Comparison of ENCODE assay signal across 11 cellular contexts in the genomic region with DNA sequence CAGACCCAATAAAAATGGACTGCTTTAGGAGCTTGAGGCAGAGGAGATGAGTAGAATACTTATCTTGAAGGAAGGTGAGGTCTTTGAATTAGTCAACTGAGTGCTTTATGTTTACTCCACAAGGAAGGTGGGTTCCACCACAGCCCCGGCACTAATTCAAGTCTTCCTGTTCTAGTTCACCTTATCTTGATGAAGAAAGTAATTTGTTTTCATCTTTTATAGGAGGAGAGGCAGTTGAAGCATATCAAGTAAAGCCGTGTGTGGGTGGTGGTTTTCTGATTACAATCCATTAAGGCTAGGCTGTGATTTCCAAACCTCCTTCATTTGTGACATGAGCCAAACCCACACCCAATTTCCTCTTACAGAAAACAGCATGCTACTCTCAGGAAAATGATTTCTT. TPM values are rescaled to one million over a fixed set of nuclear protein-coding genes. Genes with fewer than 3 reads are reported as not detected.
A peak's percentile ranks its signal among the peaks of the same experiment; 100 is the strongest.
DNase-seq lines count a peak whose midpoint lies in the region; ATAC-seq and TF ChIP-seq lines count a peak whose summit lies in the region.
"Had no signal": no experiment of that assay in that cellular context is flagged by ENCODE, and none has a peak within 500 bp of the region (broad histone marks: within the 10 kb centered on the region; RNA-seq: fewer than 3 reads in every experiment).

No MANE protein-coding gene starts in this region.

- no peak overlapping the region for H3K4me3 Mint-ChIP-seq in WTC11

- H3K27ac Mint-ChIP-seq in WTC11 = no peak overlapping the region

- no peaks in the 10 kb centered on the region for H3K9me3 Mint-ChIP-seq in WTC11

- CTCF ChIA-PET in WTC11 (lab: Charles Lee) = no interaction called here

- no peak for ATAC-seq in WTC11
- no peak for ATAC-seq in GM18873 (IDR thresholded peaks at IDR 0.05; ENCODE audit: low FRiP score, unreplicated experiment)
- no peak for ATAC-seq in GM18909 (IDR thresholded peaks at IDR 0.05; ENCODE audit: poor library complexity, unreplicated experiment)

- H3K36me3 ChIP-seq in mesodermal cell (ENCODE audit: control insufficient read depth, insufficient read depth, low read length) = peaks cover 3% of the 10 kb centered on the region

- POLR2A ChIA-PET in WTC11 (lab: Charles Lee) = no interaction called here

- no CpG with 5 or more reads among the region's 2 CpGs for WGBS in mesodermal cell (ENCODE audit: insufficient coverage in 2 of 2), 2 experiments

- H3K4me1 ChIP-seq in mesodermal cell (ENCODE audit: control insufficient read depth, insufficient read depth, low read length, poor library complexity, severe bottlenecking) = peaks cover 14% of the 10 kb centered on the region

- no peaks in the 10 kb centered on the region for H3K27me3 Mint-ChIP-seq in WTC11 (ENCODE audit: low read depth)

- TF ChIP-seq CTCF in WTC11 (IDR thresholded peaks at IDR 0.05) = no peak

- H3K36me3 Mint-ChIP-seq in WTC11 = no peaks in the 10 kb centered on the region

- no peaks in the 10 kb centered on the region for H3K9me3 ChIP-seq in mesodermal cell (ENCODE audit: control insufficient read depth, low read length)
- H3K9me3 ChIP-seq: BLaER1 treated with 17β-estradiol and CSF1 and Interleukin-3, amounts not matched to agents 10 nM and 100 nM had no signal

- H3K4me1 Mint-ChIP-seq in WTC11 = peaks cover 17% of the 10 kb centered on the region

- DNase-seq in stimulated activated CD4-positive, alpha-beta T cell treated with anti-CD3 and anti-CD28 coated beads, Interleukin-2, amount 100 ng/mL, for 24 hours = peak; percentile 37 to 46
- no peak for DNase-seq in stimulated activated CD4-positive, alpha-beta T cell treated with anti-CD3 and anti-CD28 coated beads, Interleukin-4, amount 100 ng/mL, for 1 hour
- DNase-seq in activated effector memory CD4-positive, alpha-beta T cell treated with anti-CD3 and anti-CD28 coated beads, Interleukin-2, amount 50 U/mL, for 16 hours = peak; percentile 81
- no peak for DNase-seq in SHP77 (lab: John Stamatoyannopoulos, UW)
- no peak for DNase-seq in WTC11 (ENCODE audit: low spot score)

- no peak overlapping the region for H3K4me3 ChIP-seq in mesodermal cell (ENCODE audit: extremely low read depth, insufficient read depth, low read length, poor library complexity, severe bottlenecking)
- H3K4me3 ChIP-seq: BLaER1 treated with 17β-estradiol and CSF1 and Interleukin-3, amounts not matched to agents 10 nM and 100 nM had no signal

- peak overlapping the region; percentile 41 for H3K27ac ChIP-seq in mesodermal cell (ENCODE audit: low read depth, low read length, severe bottlenecking)
- H3K27ac ChIP-seq: BLaER1 treated with 17β-estradiol and CSF1 and Interleukin-3, amounts not matched to agents 10 nM and 100 nM had no signal

TF ChIP-seq in WTC11, 78 proteins besides CTCF, POLR2A, EP300 and RAD21:
- TF ChIP-seq, protein P1, sequence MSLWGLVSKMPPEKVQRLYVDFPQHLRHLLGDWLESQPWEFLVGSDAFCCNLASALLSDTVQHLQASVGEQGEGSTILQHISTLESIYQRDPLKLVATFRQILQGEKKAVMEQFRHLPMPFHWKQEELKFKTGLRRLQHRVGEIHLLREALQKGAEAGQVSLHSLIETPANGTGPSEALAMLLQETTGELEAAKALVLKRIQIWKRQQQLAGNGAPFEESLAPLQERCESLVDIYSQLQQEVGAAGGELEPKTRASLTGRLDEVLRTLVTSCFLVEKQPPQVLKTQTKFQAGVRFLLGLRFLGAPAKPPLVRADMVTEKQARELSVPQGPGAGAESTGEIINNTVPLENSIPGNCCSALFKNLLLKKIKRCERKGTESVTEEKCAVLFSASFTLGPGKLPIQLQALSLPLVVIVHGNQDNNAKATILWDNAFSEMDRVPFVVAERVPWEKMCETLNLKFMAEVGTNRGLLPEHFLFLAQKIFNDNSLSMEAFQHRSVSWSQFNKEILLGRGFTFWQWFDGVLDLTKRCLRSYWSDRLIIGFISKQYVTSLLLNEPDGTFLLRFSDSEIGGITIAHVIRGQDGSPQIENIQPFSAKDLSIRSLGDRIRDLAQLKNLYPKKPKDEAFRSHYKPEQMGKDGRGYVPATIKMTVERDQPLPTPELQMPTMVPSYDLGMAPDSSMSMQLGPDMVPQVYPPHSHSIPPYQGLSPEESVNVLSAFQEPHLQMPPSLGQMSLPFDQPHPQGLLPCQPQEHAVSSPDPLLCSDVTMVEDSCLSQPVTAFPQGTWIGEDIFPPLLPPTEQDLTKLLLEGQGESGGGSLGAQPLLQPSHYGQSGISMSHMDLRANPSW (CRISPR knock-in tag; conservative IDR thresholded peaks at IDR 0.05; ENCODE audit: low read depth) = no peak
- TF ChIP-seq ZNF396 (CRISPR knock-in tag; IDR thresholded peaks at IDR 0.05; ENCODE audit: borderline replicate concordance) = no peak
TF ChIP-seq in WTC11: peak in this region for 0.

RNA-seq across cellular contexts. Expression of a gene that starts 35.6 kb away (rescaled TPM):
- not detected for polyA plus RNA-seq in mesodermal cell (2013, experiment 1 of 2)
- not detected for polyA plus RNA-seq in mesodermal cell (2013, experiment 2 of 2)
- total RNA-seq in WTC11 (2021) = not detected in 3 replicates
- total RNA-seq: frontal cortex, mononuclear cell had no signal

Comparison
In these comparisons a context has a peak if more than half of its experiments do, and no peak if none do; other contexts are left out.
1. DNase-seq: peak in stimulated activated CD4-positive, alpha-beta T cell treated with anti-CD3 and anti-CD28 coated beads, Interleukin-2, amount 100 ng/mL, for 24 hours (2 of 2) and activated effector memory CD4-positive, alpha-beta T cell treated with anti-CD3 and anti-CD28 coated beads, Interleukin-2, amount 50 U/mL, for 16 hours (single experiment); none in stimulated activated CD4-positive, alpha-beta T cell treated with anti-CD3 and anti-CD28 coated beads, Interleukin-4, amount 100 ng/mL, for 1 hour (single experiment), SHP77 (0 of 2) and WTC11 (single experiment).